Comparison of ENCODE assay signal across 16 cellular contexts in genomic region chr1:30645807-30646206, GRCh38.
DNase-seq lines count a peak whose midpoint lies in the region; ATAC-seq and TF ChIP-seq lines count a peak whose summit lies in the region.
"Had no signal": no experiment of that assay in that cellular context is flagged by ENCODE, and none has a peak within 500 bp of the region (broad histone marks: within the 10 kb centered on the region; RNA-seq: fewer than 3 reads in every experiment).

No MANE protein-coding gene starts in this region.

- DNase-seq in EH (ENCODE audit: low read depth) (peak; percentile 47), NCI-H226 (peak; percentile 27), endodermal cell (peak; percentile 40), osteoblast (ENCODE audit: insufficient read length, low spot score, missing footprints) (peak; percentile 89), GM23338 (ENCODE audit: low spot score) (no peak), putamen (ENCODE audit: low spot score) (no peak)
- no peak for DNase-seq in stimulated activated CD4-positive, alpha-beta T cell treated with anti-CD3 and anti-CD28 coated beads, Interleukin-2, amount 100 ng/mL, for 48 hours
- DNase-seq: activated CD4-positive, alpha-beta T cell treated with anti-CD3 and anti-CD28 coated beads, Interleukin-2, amount 50 U/mL, for 4 hours; GDM1; GOT3; left cardiac atrium; NCI-H1105 treated with DMSO at 0.1 percent for 48 hours; uterus had no signal

- H3K4me1 Mint-ChIP-seq in endodermal cell = peaks cover 10% of the 10 kb centered on the region
- no peaks in the 10 kb centered on the region; the same call in 1 of the 3 replicates for H3K4me1 Mint-ChIP-seq in GM23338

- TF ChIP-seq CTCF in endodermal cell (conservative IDR thresholded peaks at IDR 0.05) (no peak), osteoblast (IDR thresholded peaks at IDR 0.05; ENCODE audit: extremely low read depth, low read depth, low read length) (no peak), GM23338 (conservative IDR thresholded peaks at IDR 0.05; ENCODE audit: low read depth in 2 of 2) (no peak)

- H3K9me3 ChIP-seq in endodermal cell (ENCODE audit: control insufficient read depth, low read length) = peaks cover 10% of the 10 kb centered on the region
- no peaks in the 10 kb centered on the region for H3K9me3 ChIP-seq in osteoblast (ENCODE audit: low read depth, low read length)
- H3K9me3 ChIP-seq: uterus had no signal

- H3K36me3 Mint-ChIP-seq in endodermal cell (ENCODE audit: low read depth) (no peaks in the 10 kb centered on the region), GM23338 (ENCODE audit: low read depth) (no peaks in the 10 kb centered on the region)
- H3K36me3 Mint-ChIP-seq: activated naive CD4-positive, alpha-beta T cell treated with anti-CD3 and anti-CD28 coated beads, Interleukin-2, amount 50 U/mL, for 24 hours had no signal

- 81 to 82% methylated on average over 3 of the region's 3 CpGs for WGBS in endodermal cell (ENCODE audit: insufficient coverage in 1 of 2, insufficient read length in 1 of 2), 2 experiments

- H3K27ac Mint-ChIP-seq in endodermal cell (no peak overlapping the region), GM23338 (no peak overlapping the region)
- H3K27ac Mint-ChIP-seq: activated naive CD4-positive, alpha-beta T cell treated with anti-CD3 and anti-CD28 coated beads, Interleukin-2, amount 50 U/mL, for 24 hours had no signal

- no peaks in the 10 kb centered on the region for H3K36me3 ChIP-seq in endodermal cell (ENCODE audit: control insufficient read depth, insufficient read depth, low read length)
- H3K36me3 ChIP-seq in osteoblast (ENCODE audit: insufficient read depth, low read length) = no peaks in the 10 kb centered on the region
- H3K36me3 ChIP-seq in GM23338 (ENCODE audit: insufficient read depth) = no peaks in the 10 kb centered on the region
- H3K36me3 ChIP-seq: uterus had no signal

- H2AFZ ChIP-seq in osteoblast (ENCODE audit: low read length) (no peak overlapping the region), GM23338 (no peak overlapping the region)
- H2AFZ ChIP-seq: hepatocyte had no signal

- H3K79me2 ChIP-seq in osteoblast (ENCODE audit: insufficient read depth, low read length) (no peaks in the 10 kb centered on the region), GM23338 (replicated peaks; ENCODE audit: insufficient read depth) (no peaks in the 10 kb centered on the region)
- H3K79me2 ChIP-seq: hepatocyte had no signal

- H3K9me3 Mint-ChIP-seq in endodermal cell (peaks cover 10% of the 10 kb centered on the region), GM23338 (peaks cover 4% of the 10 kb centered on the region; the same call in 1 of the 3 replicates)
- H3K9me3 Mint-ChIP-seq: activated naive CD4-positive, alpha-beta T cell treated with anti-CD3 and anti-CD28 coated beads, Interleukin-2, amount 50 U/mL, for 24 hours had no signal

- no peak overlapping the region for H3K9ac ChIP-seq in endodermal cell (ENCODE audit: extremely low read depth, low read length, poor library complexity, severe bottlenecking)

- H3F3A ChIP-seq in GM23338 (replicated peaks; ENCODE audit: low read depth) = no peaks in the 10 kb centered on the region

- no peaks in the 10 kb centered on the region for H3K27me3 ChIP-seq in endodermal cell (ENCODE audit: control insufficient read depth, insufficient read depth, low read length, poor library complexity, severe bottlenecking)
- peaks cover 37% of the 10 kb centered on the region for H3K27me3 ChIP-seq in osteoblast (ENCODE audit: insufficient read depth, low read length)
- H3K27me3 ChIP-seq in GM23338 (ENCODE audit: insufficient read depth) = no peaks in the 10 kb centered on the region
- H3K27me3 ChIP-seq: uterus had no signal

- H3K27ac ChIP-seq in endodermal cell (ENCODE audit: low read depth, low read length) (no peak overlapping the region), osteoblast (ENCODE audit: low read depth, low read length) (no peak overlapping the region), GM23338 (ENCODE audit: low read depth) (no peak overlapping the region)
- H3K27ac ChIP-seq: hepatocyte, uterus had no signal

- no peak overlapping the region for H3K4me2 ChIP-seq in osteoblast (ENCODE audit: insufficient read depth, low read length)
- no peak overlapping the region for H3K4me2 ChIP-seq in GM23338
- H3K4me2 ChIP-seq: hepatocyte had no signal

- no peaks in the 10 kb centered on the region for H3K27me3 Mint-ChIP-seq in endodermal cell (ENCODE audit: insufficient read depth)
- peaks cover 7% of the 10 kb centered on the region for H3K27me3 Mint-ChIP-seq in GM23338 (ENCODE audit: insufficient read depth, low read depth, poor library complexity)

- H3K4me1 ChIP-seq in endodermal cell (ENCODE audit: control insufficient read depth, insufficient read depth, low read length) = peaks cover 5% of the 10 kb centered on the region
- H3K4me1 ChIP-seq in osteoblast (ENCODE audit: insufficient read depth, low read length) = no peaks in the 10 kb centered on the region
- H3K4me1 ChIP-seq in GM23338 (ENCODE audit: insufficient read depth) = no peaks in the 10 kb centered on the region
- H3K4me1 ChIP-seq: uterus had no signal

- H3K9me2 ChIP-seq in GM23338 (ENCODE audit: insufficient read depth) = no peaks in the 10 kb centered on the region

- H3K4me3 Mint-ChIP-seq in endodermal cell (no peak overlapping the region), GM23338 (no peak overlapping the region)
- H3K4me3 Mint-ChIP-seq: activated naive CD4-positive, alpha-beta T cell treated with anti-CD3 and anti-CD28 coated beads, Interleukin-2, amount 50 U/mL, for 24 hours had no signal

- no peak for ATAC-seq in GM23338
- no peak for ATAC-seq in HG02588 (IDR thresholded peaks at IDR 0.05; ENCODE audit: unreplicated experiment)
- ATAC-seq: left cardiac atrium had no signal

- H3K4me3 ChIP-seq in endodermal cell (ENCODE audit: low read length) (no peak overlapping the region), osteoblast (ENCODE audit: insufficient read depth, low read length) (no peak overlapping the region), GM23338 (no peak overlapping the region)
- H3K4me3 ChIP-seq: hepatocyte, uterus had no signal

- H4K20me1 ChIP-seq in osteoblast (ENCODE audit: insufficient read depth, low read length) (no peaks in the 10 kb centered on the region), GM23338 (replicated peaks; ENCODE audit: insufficient read depth) (no peaks in the 10 kb centered on the region)

TF ChIP-seq in GM23338, 12 proteins besides CTCF, POLR2A, EP300 and RAD21:
- no peak for TF ChIP-seq ZNF114 (CRISPR knock-in tag; IDR thresholded peaks at IDR 0.05)

Comparison
In these comparisons a context has a peak if more than half of its experiments do, and no peak if none do; other contexts are left out.
1. DNase-seq: peak in EH (single experiment), NCI-H226 (single experiment), endodermal cell (single experiment) and osteoblast (single experiment); none in GM23338 (single experiment), stimulated activated CD4-positive, alpha-beta T cell treated with anti-CD3 and anti-CD28 coated beads, Interleukin-2, amount 100 ng/mL, for 48 hours (0 of 2) and putamen (single experiment).